In genomic region chr5:37226377-37226776, GRCh38 we compare ENCODE assay signal across 1 cellular context.
TF ChIP-seq lines count a peak whose summit lies in the region.

No MANE protein-coding gene starts in this region.

TF ChIP-seq in A549, 52 proteins besides CTCF, POLR2A, EP300 and RAD21 (continued from another document):
- TF ChIP-seq MAFK (IDR thresholded peaks at IDR 0.05; ENCODE audit: partially characterized antibody) (peak; percentile 99), MAZ (IDR thresholded peaks at IDR 0.05; ENCODE audit: borderline replicate concordance, low read depth, low read length) (no peak), HDAC2 (IDR thresholded peaks at IDR 0.05) (no peak)
TF ChIP-seq in A549: peak in this region for 1.
